In the genomic region with DNA sequence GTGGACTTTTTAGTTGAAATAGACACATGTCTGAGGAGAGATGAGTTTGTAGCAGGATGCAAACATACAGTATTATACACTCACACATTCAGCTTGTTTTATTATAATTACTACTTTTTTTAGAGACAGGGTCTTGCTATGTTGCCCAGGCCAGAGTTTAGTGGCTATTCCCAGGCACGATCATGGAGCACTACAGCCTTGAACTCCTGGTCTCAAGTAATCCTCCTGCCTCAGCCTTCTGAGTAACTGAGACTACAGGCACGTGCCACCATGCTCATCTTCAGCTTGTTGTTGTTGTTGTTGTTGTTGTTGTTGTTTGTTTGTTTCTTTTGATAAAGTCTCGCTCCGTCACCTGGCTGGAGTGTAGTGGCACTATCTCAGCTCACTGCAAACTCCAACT, we compare ENCODE assay signal across 1 cellular context.
TF ChIP-seq lines count a peak whose summit lies in the region.

No MANE protein-coding gene starts in this region.

TF ChIP-seq in IMR-90, 13 proteins besides CTCF, POLR2A, EP300 and RAD21 (continued from another document):
- no peak for TF ChIP-seq MXI1 (IDR thresholded peaks at IDR 0.05; ENCODE audit: borderline replicate concordance, low read depth, low read length)
- TF ChIP-seq RCOR1 (IDR thresholded peaks at IDR 0.05; ENCODE audit: insufficient replicate concordance, low read length), result no peak
- TF ChIP-seq, protein P1, sequence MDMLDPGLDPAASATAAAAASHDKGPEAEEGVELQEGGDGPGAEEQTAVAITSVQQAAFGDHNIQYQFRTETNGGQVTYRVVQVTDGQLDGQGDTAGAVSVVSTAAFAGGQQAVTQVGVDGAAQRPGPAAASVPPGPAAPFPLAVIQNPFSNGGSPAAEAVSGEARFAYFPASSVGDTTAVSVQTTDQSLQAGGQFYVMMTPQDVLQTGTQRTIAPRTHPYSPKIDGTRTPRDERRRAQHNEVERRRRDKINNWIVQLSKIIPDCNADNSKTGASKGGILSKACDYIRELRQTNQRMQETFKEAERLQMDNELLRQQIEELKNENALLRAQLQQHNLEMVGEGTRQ (IDR thresholded peaks at IDR 0.05; ENCODE audit: low read depth, low read length), result no peak
- TF ChIP-seq MAFK (IDR thresholded peaks at IDR 0.05; ENCODE audit: low read depth, low read length), result no peak
